8 cellular contexts compared by ENCODE assay signal in genomic region chr2:30447149-30448045, GRCh38. TPM values are rescaled to one million over a fixed set of nuclear protein-coding genes. Genes with fewer than 3 reads are reported as not detected.
DNase-seq lines count a peak whose midpoint lies in the region; ATAC-seq, FAIRE-seq and TF ChIP-seq lines count a peak whose summit lies in the region.

TSS of gene LCLAT1 (plus strand) at chr2:30447246. CDS start at chr2:30525591, 78,345 bp downstream.

- H3K27me3 ChIP-seq in brain microvascular endothelial cell (replicated peaks) = no peaks in the 10 kb centered on the region
- no peaks in the 10 kb centered on the region for H3K27me3 ChIP-seq in small intestine (ENCODE audit: control insufficient read depth in 2 of 2, insufficient read depth in 2 of 2, low read length in 2 of 2)

- H3K36me3 ChIP-seq in brain microvascular endothelial cell (replicated peaks) = no peaks in the 10 kb centered on the region
- no peaks in the 10 kb centered on the region for H3K36me3 ChIP-seq in small intestine (ENCODE audit: control insufficient read depth in 2 of 2, insufficient read depth in 2 of 2, low read length in 2 of 2)

- DNase-seq in NCI-H2081 (lab: John Stamatoyannopoulos, UW) (peak; percentile 72 to 86), NCI-H2081 treated with DMSO at 0.1 percent for 48 hours (lab: John Stamatoyannopoulos, UW) (no peak), NCI-H1436 treated with DMSO at 0.1 percent for 48 hours (lab: John Stamatoyannopoulos, UW) (peak; percentile 15), UCSD-AML1 (lab: John Stamatoyannopoulos, UW; ENCODE audit: unreplicated experiment) (peak; percentile 84), brain microvascular endothelial cell (peak; percentile 57), small intestine (peak; percentile 82)

- H3K9me3 ChIP-seq in iPS-18c (ENCODE audit: control insufficient read depth, insufficient read depth, low read length) (peaks cover 2% of the 10 kb centered on the region), small intestine (ENCODE audit: control insufficient read depth, low read depth) (no peaks in the 10 kb centered on the region)

- TF ChIP-seq CTCF in brain microvascular endothelial cell (IDR thresholded peaks at IDR 0.05; ENCODE audit: low read depth, low read length, missing control alignments) = peak; percentile 15

- in situ Hi-C loops in brain microvascular endothelial cell (cut with HindIII; ENCODE audit: low pct_ligation_motif_present, low sequenced_read_pairs) = no loop called here

- H3K27ac ChIP-seq in brain microvascular endothelial cell = peak within 1 kb of the TSS; percentile 92
- peak within 1 kb of the TSS; percentile 63 to 85 for H3K27ac ChIP-seq in small intestine (ENCODE audit: low read depth in 1 of 2, low read length in 1 of 2)

- no peak for FAIRE-seq in small intestine (lab: Jason Lieb, UNC)

- H3K4me3 ChIP-seq in brain microvascular endothelial cell (ENCODE audit: low read depth, low read length) = peak within 1 kb of the TSS; percentile 96
- peak within 1 kb of the TSS; percentile 75 for H3K4me3 ChIP-seq in iPS-18c (ENCODE audit: insufficient read depth, low read depth, low read length)
- peak within 1 kb of the TSS; percentile 71 to 74 for H3K4me3 ChIP-seq in small intestine (ENCODE audit: low read depth in 1 of 2, low read length in 2 of 2)

- 1 to 3% (median 1%) methylated on average over 64 to 83 of the region's 83 CpGs for WGBS in small intestine, 3 donors

- peak; percentile 99 for ATAC-seq in HG02798 (IDR thresholded peaks at IDR 0.05; ENCODE audit: poor library complexity, unreplicated experiment)

- H3K4me1 ChIP-seq in small intestine (ENCODE audit: control insufficient read depth in 2 of 2, insufficient read depth in 1 of 2, low read depth in 1 of 2, low read length in 1 of 2) = peaks cover 4% of the 10 kb centered on the region in 2 donors

RNA-seq across cellular contexts. Expression of gene LCLAT1, which starts in this region (rescaled TPM):
- polyA plus RNA-seq in small intestine = 10 to 100 TPM in 1 of 3 donors, 1 to 10 TPM in 2; 1.6 to 11.2 (median 2.9) TPM
